Comparison of ENCODE assay signal across 7 cellular contexts in genomic region chr3:156675744-156676466, GRCh38. TPM values are rescaled to one million over a fixed set of nuclear protein-coding genes. Genes with fewer than 3 reads are reported as not detected.
A peak's percentile ranks its signal among the peaks of the same experiment; 100 is the strongest.
DNase-seq lines count a peak whose midpoint lies in the region; ATAC-seq, FAIRE-seq and TF ChIP-seq lines count a peak whose summit lies in the region.

No MANE protein-coding gene starts in this region.

- H2BK5ac ChIP-seq in mesenchymal stem cell (ENCODE audit: low read depth, low read length, poor library complexity, severe bottlenecking) = no peak overlapping the region

- H2BK12ac ChIP-seq in mesenchymal stem cell (ENCODE audit: low read length in 2 of 2) = peak overlapping the region in 1 of 2 experiments; percentile 78

- DNase-seq in GM18507 (ENCODE audit: extremely low spot score, insufficient read length, low read depth) (no peak), NCI-H1436 treated with DMSO at 0.1 percent for 48 hours (lab: John Stamatoyannopoulos, UW) (peak; percentile 39), WERI-Rb-1 (no peak), dermis microvascular lymphatic vessel endothelial cell (ENCODE audit: low read depth in 2 of 2) (peak; percentile 77 to 94), mesenchymal stem cell (peak; percentile 82), substantia nigra (lab: John Stamatoyannopoulos, UW) (peak in 9 of 49 donors; percentile 3 to 74 (median 14))

- peak overlapping the region; percentile 84 to 87 for H3K18ac ChIP-seq in mesenchymal stem cell (ENCODE audit: low read depth in 1 of 2, low read length in 2 of 2)

- H3K23ac ChIP-seq in mesenchymal stem cell (ENCODE audit: low read length in 2 of 2) = no peak overlapping the region

- peak overlapping the region; percentile 87 for H3K27ac ChIP-seq in WERI-Rb-1
- peak overlapping the region; percentile 79 for H3K27ac ChIP-seq in mesenchymal stem cell (ENCODE audit: low read length, poor library complexity, severe bottlenecking)
- peak overlapping the region; percentile 89 for H3K27ac ChIP-seq in substantia nigra (ENCODE audit: low read depth, low read length, poor library complexity, severe bottlenecking)

- peak overlapping the region in 1 of 2 experiments; percentile 9 for H3K14ac ChIP-seq in mesenchymal stem cell (ENCODE audit: low read length in 2 of 2)

- FAIRE-seq in GM18507 (lab: Jason Lieb, UNC) = peak; percentile 18

- ATAC-seq in GM18505 (IDR thresholded peaks at IDR 0.05; ENCODE audit: unreplicated experiment) = no peak

- H2BK120ac ChIP-seq in mesenchymal stem cell (ENCODE audit: low read depth, low read length) = no peak overlapping the region

- no peak overlapping the region for H2AK5ac ChIP-seq in mesenchymal stem cell (ENCODE audit: low read length, severe bottlenecking)

- H4K8ac ChIP-seq in mesenchymal stem cell (ENCODE audit: low read length) = no peak overlapping the region

- TF ChIP-seq POLR2A in GM18505 (IDR thresholded peaks at IDR 0.05; ENCODE audit: borderline replicate concordance, extremely low read depth, insufficient read depth, insufficient read length) = no peak

- peak overlapping the region in 1 of 2 experiments; percentile 75 for H3K4ac ChIP-seq in mesenchymal stem cell (ENCODE audit: low read depth in 1 of 2, low read length in 2 of 2)

- H3K36me3 ChIP-seq in WERI-Rb-1 (peaks cover 26% of the 10 kb centered on the region), mesenchymal stem cell (ENCODE audit: control insufficient read depth in 1 of 2, insufficient read depth in 2 of 2, low read depth in 1 of 2, low read length in 2 of 2) (peaks cover 5 to 33% of the 10 kb centered on the region in 2 experiments)

- H4K91ac ChIP-seq in mesenchymal stem cell (ENCODE audit: low read length) = no peak overlapping the region

- H3K79me1 ChIP-seq in mesenchymal stem cell (replicated peaks; ENCODE audit: low read length, poor library complexity, severe bottlenecking) = no peaks in the 10 kb centered on the region

- H3K27me3 ChIP-seq in WERI-Rb-1 (ENCODE audit: insufficient read depth, low read depth, severe bottlenecking) = no peaks in the 10 kb centered on the region
- H3K27me3 ChIP-seq in mesenchymal stem cell (ENCODE audit: control insufficient read depth in 1 of 2, insufficient read depth in 1 of 2, low read length in 2 of 2) = no peaks in the 10 kb centered on the region

- H2AFZ ChIP-seq in mesenchymal stem cell (ENCODE audit: low read depth, low read length) = no peak overlapping the region

- H3K9ac ChIP-seq in mesenchymal stem cell (ENCODE audit: low read length) = peak overlapping the region; percentile 99

- H3K4me2 ChIP-seq in mesenchymal stem cell (ENCODE audit: low read length, poor library complexity, severe bottlenecking) = peak overlapping the region; percentile 81

- H3K4me3 ChIP-seq in WERI-Rb-1 (ENCODE audit: low read depth, low read length) = peak overlapping the region; percentile 96
- peak overlapping the region; percentile 83 to 97 for H3K4me3 ChIP-seq in mesenchymal stem cell (ENCODE audit: insufficient read depth in 1 of 2, low read depth in 1 of 2, low read length in 2 of 2)

- H3K4me1 ChIP-seq in mesenchymal stem cell (ENCODE audit: control insufficient read depth, insufficient read depth, low read depth, low read length) = peaks cover 2% of the 10 kb centered on the region

- peak overlapping the region; percentile 40 for H2BK15ac ChIP-seq in mesenchymal stem cell (ENCODE audit: low read depth, poor library complexity, severe bottlenecking)

- TF ChIP-seq CTCF in WERI-Rb-1 (IDR thresholded peaks at IDR 0.05; ENCODE audit: low read depth, low read length) = no peak

- no peaks in the 10 kb centered on the region for H3K9me3 ChIP-seq in WERI-Rb-1 (ENCODE audit: severe bottlenecking)
- no peaks in the 10 kb centered on the region for H3K9me3 ChIP-seq in mesenchymal stem cell (ENCODE audit: control insufficient read depth, low read length)

- WGBS in mesenchymal stem cell = 0% methylated on average over 14 of the region's 25 CpGs

RNA-seq across cellular contexts. Expression of gene TIPARP, which starts 1.5 kb away (rescaled TPM):
- total RNA-seq in dermis microvascular lymphatic vessel endothelial cell = 13.7 and 23.0 TPM in 2 replicates
- 6.3 TPM for polyA plus RNA-seq in mesenchymal stem cell (2013, experiment 1 of 2)
- polyA plus RNA-seq in mesenchymal stem cell (2013, experiment 2 of 2) = 5.7 TPM

Comparison
In these comparisons a context has a peak if more than half of its experiments do, and no peak if none do; other contexts are left out.
1. DNase-seq: peak in NCI-H1436 treated with DMSO at 0.1 percent for 48 hours (single experiment), dermis microvascular lymphatic vessel endothelial cell (2 of 2) and mesenchymal stem cell (single experiment); none in GM18507 (single experiment) and WERI-Rb-1 (single experiment).
2. Peak in every context shown above with its lines, with median percentiles within 50 percentile points of each other: H3K27ac ChIP-seq.